27 cellular contexts compared by ENCODE assay signal in genomic region chr1:244458781-244459180, GRCh38.
"Had no signal": no experiment of that assay in that cellular context is flagged by ENCODE, and none has a peak within 500 bp of the region (broad histone marks: within the 10 kb centered on the region; RNA-seq: fewer than 3 reads in every experiment).

No MANE protein-coding gene starts in this region.

- DNase-seq: stimulated activated CD4-positive, alpha-beta T cell treated with anti-CD3 and anti-CD28 coated beads, Interleukin-2, amount 100 ng/mL, for 48 hours; stimulated activated CD4-positive, alpha-beta T cell treated with anti-CD3 and anti-CD28 coated beads, Interleukin-4, amount 100 ng/mL, for 1 hour; stimulated activated CD4-positive, alpha-beta T cell treated with anti-CD3 and anti-CD28 coated beads, Interleukin-4, amount 100 ng/mL, for 24 hours; stimulated activated CD4-positive, alpha-beta T cell treated with anti-CD3 and anti-CD28 coated beads, Interleukin-4, amount 100 ng/mL, for 4 hours; stimulated activated CD8-positive, alpha-beta memory T cell treated with anti-CD3 and anti-CD28 coated beads, Interleukin-4, amount 100 ng/mL, for 48 hours; stimulated activated naive B cell treated with anti-CD40 and anti-IgM and Interleukin-4, amounts not matched to agents 10 μg/mL and 1 μg/mL and 100 μg/mL, for 72 hours; stimulated activated naive CD4-positive, alpha-beta T cell; stimulated activated naive CD4-positive, alpha-beta T cell treated with Interleukin-2 at 50 U/mL for 16 hours; stimulated activated naive CD8-positive, alpha-beta T cell treated with anti-CD3 and anti-CD28 coated beads, Interleukin-15, amount 100 ng/mL, for 72 hours; stimulated activated naive CD8-positive, alpha-beta T cell treated with anti-CD3 and anti-CD28 coated beads, Interleukin-15, Interleukin-2, amounts not matched to agents 100 U/mL and 50 U/mL, for 24 hours; stomach; substantia nigra; testis; thyroid gland; tibial artery; transverse colon; upper lobe of left lung; upper lobe of right lung; uterus had no signal

- ATAC-seq: stimulated activated effector memory CD8-positive, alpha-beta T cell treated with anti-CD3 and anti-CD28 coated beads, Interleukin-12 subunit alpha, Interleukin-12 subunit beta, amount 100 ng/mL, for 72 hours; stimulated activated memory B cell treated with anti-CD40 and anti-IgM and Interleukin-4, amounts not matched to agents 10 μg/mL and 1 μg/mL and 100 μg/mL, for 72 hours; stimulated activated naive B cell treated with anti-CD40 and anti-IgM and Interleukin-4, amounts not matched to agents 10 μg/mL and 1 μg/mL and 100 μg/mL, for 72 hours; stimulated activated naive CD8-positive, alpha-beta T cell treated with anti-CD3 and anti-CD28 coated beads, Interleukin-15, amount 100 ng/mL, for 72 hours; stimulated activated naive CD8-positive, alpha-beta T cell treated with anti-CD3 and anti-CD28 coated beads, Interleukin-15, Interleukin-2, amounts not matched to agents 100 U/mL and 50 U/mL, for 24 hours; upper lobe of right lung had no signal

- H3K36me3 ChIP-seq: stomach, suprapubic skin, thoracic aorta, thyroid gland, tibial artery, tibial nerve, transverse colon, upper lobe of left lung, upper lobe of right lung, uterus, vagina had no signal

- H3K4me3 ChIP-seq: stomach, suprapubic skin, testis, thoracic aorta, thyroid gland, tibial artery, tibial nerve, transverse colon, upper lobe of left lung, upper lobe of right lung, uterus, vagina had no signal

- H3K9me3 Mint-ChIP-seq: stimulated activated memory B cell treated with anti-CD40 and anti-IgM and Interleukin-4, amounts not matched to agents 10 μg/mL and 1 μg/mL and 100 μg/mL, for 72 hours had no signal

- H3K27ac ChIP-seq: stomach, suprapubic skin, testis, thoracic aorta, thyroid gland, tibial artery, tibial nerve, transverse colon, upper lobe of left lung, upper lobe of right lung, uterus, vagina had no signal

- H3K27ac Mint-ChIP-seq: stimulated activated effector memory CD8-positive, alpha-beta T cell treated with anti-CD3 and anti-CD28 coated beads, Interleukin-12 subunit alpha, Interleukin-12 subunit beta, amount 100 ng/mL, for 72 hours; stimulated activated memory B cell treated with anti-CD40 and anti-IgM and Interleukin-4, amounts not matched to agents 10 μg/mL and 1 μg/mL and 100 μg/mL, for 72 hours; stimulated activated naive B cell treated with anti-CD40 and anti-IgM and Interleukin-4, amounts not matched to agents 10 μg/mL and 1 μg/mL and 100 μg/mL, for 72 hours; stimulated activated naive CD8-positive, alpha-beta T cell treated with anti-CD3 and anti-CD28 coated beads, Interleukin-15, amount 100 ng/mL, for 72 hours; stimulated activated naive CD8-positive, alpha-beta T cell treated with anti-CD3 and anti-CD28 coated beads, Interleukin-15, Interleukin-2, amounts not matched to agents 100 ng/mL and 50 ng/mL, for 24 hours; type B pancreatic cell had no signal

- H3K9me3 ChIP-seq: stomach, suprapubic skin, testis, thoracic aorta, thyroid gland, tibial artery, tibial nerve, transverse colon, upper lobe of left lung, upper lobe of right lung, uterus, vagina had no signal

- H3K27me3 Mint-ChIP-seq: stimulated activated memory B cell treated with anti-CD40 and anti-IgM and Interleukin-4, amounts not matched to agents 10 μg/mL and 1 μg/mL and 100 μg/mL, for 72 hours; stimulated activated naive B cell treated with anti-CD40 and anti-IgM and Interleukin-4, amounts not matched to agents 10 μg/mL and 1 μg/mL and 100 μg/mL, for 72 hours; stimulated activated naive CD8-positive, alpha-beta T cell treated with anti-CD3 and anti-CD28 coated beads, Interleukin-15, amount 100 ng/mL, for 72 hours; stimulated activated naive CD8-positive, alpha-beta T cell treated with anti-CD3 and anti-CD28 coated beads, Interleukin-15, Interleukin-2, amounts not matched to agents 100 ng/mL and 50 ng/mL, for 24 hours; type B pancreatic cell had no signal

- H3K4me1 ChIP-seq: uterus had no signal

- H3K27me3 ChIP-seq: stomach, suprapubic skin, testis, thyroid gland, tibial artery, tibial nerve, transverse colon, upper lobe of left lung, upper lobe of right lung, uterus, vagina had no signal

- H3K4me3 Mint-ChIP-seq: stimulated activated effector memory CD8-positive, alpha-beta T cell treated with anti-CD3 and anti-CD28 coated beads, Interleukin-12 subunit alpha, Interleukin-12 subunit beta, amount 100 ng/mL, for 72 hours; stimulated activated memory B cell treated with anti-CD40 and anti-IgM and Interleukin-4, amounts not matched to agents 10 μg/mL and 1 μg/mL and 100 μg/mL, for 72 hours; stimulated activated naive B cell treated with anti-CD40 and anti-IgM and Interleukin-4, amounts not matched to agents 10 μg/mL and 1 μg/mL and 100 μg/mL, for 72 hours; stimulated activated naive CD8-positive, alpha-beta T cell treated with anti-CD3 and anti-CD28 coated beads, Interleukin-15, amount 100 ng/mL, for 72 hours; stimulated activated naive CD8-positive, alpha-beta T cell treated with anti-CD3 and anti-CD28 coated beads, Interleukin-15, Interleukin-2, amounts not matched to agents 100 ng/mL and 50 ng/mL, for 24 hours; type B pancreatic cell had no signal

- H3K36me3 Mint-ChIP-seq: stimulated activated effector memory CD8-positive, alpha-beta T cell treated with anti-CD3 and anti-CD28 coated beads, Interleukin-12 subunit alpha, Interleukin-12 subunit beta, amount 100 ng/mL, for 72 hours had no signal
